ENCODE assay signal across 14 cellular contexts in the genomic region with DNA sequence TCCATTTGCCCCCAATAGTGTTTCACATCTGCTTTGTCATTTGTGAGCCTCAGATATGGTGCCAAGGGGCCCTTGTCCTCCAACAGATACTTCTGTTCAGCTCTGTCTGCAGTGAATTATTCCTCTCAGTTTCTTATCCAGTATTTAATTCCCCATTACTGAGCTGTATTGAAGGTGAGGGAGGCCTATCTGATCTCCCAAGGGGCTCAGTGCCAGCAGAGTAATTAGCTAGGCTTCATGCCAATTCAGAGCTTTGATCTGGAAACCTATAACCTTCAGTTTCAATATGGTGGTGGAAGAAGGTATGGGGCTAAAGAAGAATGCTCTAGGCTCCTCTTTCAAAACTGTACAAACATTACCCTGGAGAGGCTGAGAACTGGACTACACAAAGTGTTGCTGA.
DNase-seq lines count a peak whose midpoint lies in the region; ATAC-seq and TF ChIP-seq lines count a peak whose summit lies in the region.
"Had no signal": no experiment of that assay in that cellular context is flagged by ENCODE, and none has a peak within 500 bp of the region (broad histone marks: within the 10 kb centered on the region; RNA-seq: fewer than 3 reads in every experiment).

No MANE protein-coding gene starts in this region.

- no peak overlapping the region; a peak in 1 of 4 replicates for H3K27ac ChIP-seq in SK-N-SH (ENCODE audit: low read depth in 2 of 2, low read length in 1 of 2)

- CTCF ChIA-PET in SK-N-SH (lab: Yijun Ruan, JAX): no interaction called here

- no peaks in the 10 kb centered on the region for H3K9me2 ChIP-seq in SK-N-SH

- H3K9me3 ChIP-seq in SK-N-SH (no peaks in the 10 kb centered on the region), mucosa of descending colon (no peaks in the 10 kb centered on the region)

- intact Hi-C loops in mucosa of descending colon (cut with DNase I, micrococcal nuclease): no loop called here

- no peak; the same call in 1 of the 2 replicates for TF ChIP-seq RAD21 in SK-N-SH (IDR thresholded peaks at IDR 0.05; ENCODE audit: low read length)

- no peak overlapping the region for H3K4me3 ChIP-seq in SK-N-SH (ENCODE audit: low read depth in 2 of 2, low read length in 1 of 2)
- no peak overlapping the region for H3K4me3 ChIP-seq in mucosa of descending colon

- H3K36me3 ChIP-seq in SK-N-SH (replicated peaks in 1 of 2; ENCODE audit: control insufficient read depth in 1 of 2, insufficient read depth in 2 of 2, low read length in 1 of 2) (no peaks in the 10 kb centered on the region), mucosa of descending colon (ENCODE audit: low read depth) (no peaks in the 10 kb centered on the region)

- H4K20me1 ChIP-seq in SK-N-SH (ENCODE audit: insufficient read depth): no peaks in the 10 kb centered on the region

- H3K27me3 ChIP-seq in SK-N-SH (ENCODE audit: insufficient read depth): no peaks in the 10 kb centered on the region

- peaks cover 0 to 3% of the 10 kb centered on the region in 2 experiments; a peak in 1 of 4 replicates for H3K4me1 ChIP-seq in SK-N-SH (ENCODE audit: control insufficient read depth in 1 of 2, insufficient read depth in 2 of 2, low read depth in 1 of 2, low read length in 1 of 2)
- H3K4me1 ChIP-seq in mucosa of descending colon (ENCODE audit: low read depth): no peaks in the 10 kb centered on the region

- H3F3A ChIP-seq in SK-N-SH (replicated peaks; ENCODE audit: insufficient read depth): no peaks in the 10 kb centered on the region

- POLR2A ChIA-PET in SK-N-SH (lab: Yijun Ruan, JAX): no interaction called here

- TF ChIP-seq CTCF in SK-N-SH (IDR thresholded peaks at IDR 0.05): no peak
- TF ChIP-seq CTCF in mucosa of descending colon (IDR thresholded peaks at IDR 0.05): no peak

- no peaks in the 10 kb centered on the region for H3K79me2 ChIP-seq in SK-N-SH (ENCODE audit: insufficient read depth)

- no peak overlapping the region for H2AFZ ChIP-seq in SK-N-SH (ENCODE audit: low read depth)

- no peak overlapping the region for H3K9ac ChIP-seq in SK-N-SH

- ATAC-seq in SK-N-SH treated with all-trans-retinoic acid at 6 μM for 48 hours (no peak), GM18907 (IDR thresholded peaks at IDR 0.05; ENCODE audit: unreplicated experiment) (no peak), GM18520 (IDR thresholded peaks at IDR 0.05; ENCODE audit: unreplicated experiment) (no peak), mucosa of descending colon (no peak)
- no peak for ATAC-seq in stimulated activated naive CD8-positive, alpha-beta T cell treated with anti-CD3 and anti-CD28 coated beads, Interleukin-15, Interleukin-2, amounts not matched to agents 100 U/mL and 50 U/mL, for 24 hours
- ATAC-seq: PC-3 had no signal

- TF ChIP-seq EP300 in SK-N-SH (IDR thresholded peaks at IDR 0.05; ENCODE audit: borderline replicate concordance in 1 of 2, low read depth in 1 of 2, low read length in 1 of 2): no peak

- no peak overlapping the region for H3K4me2 ChIP-seq in SK-N-SH

- peak; percentile 31 for DNase-seq in SK-N-SH
- DNase-seq in NCI-H1105 treated with DMSO at 0.1 percent for 48 hours (lab: John Stamatoyannopoulos, UW): peak; percentile 93
- DNase-seq in NCI-H2171 treated with DMSO at 0.1 percent for 48 hours (lab: John Stamatoyannopoulos, UW): peak; percentile 91
- no peak for DNase-seq in stimulated activated naive CD8-positive, alpha-beta T cell treated with anti-CD3 and anti-CD28 coated beads, Interleukin-15, Interleukin-2, amounts not matched to agents 100 U/mL and 50 U/mL, for 24 hours
- DNase-seq in mucosa of descending colon: no peak
- DNase-seq: AML-193; CD4-positive, CD25-positive, alpha-beta regulatory T cell; KBM-7; NCI-H1048; PC-3; T-helper 1 cell had no signal

TF ChIP-seq in SK-N-SH, 30 proteins besides CTCF, POLR2A, EP300 and RAD21:
- TF ChIP-seq CHD2 (IDR thresholded peaks at IDR 0.05; ENCODE audit: low read length, partially characterized antibody) (no peak), GATA2 (CRISPR knock-in tag; IDR thresholded peaks at IDR 0.05) (peak; percentile 52; the same call in 1 of the 2 replicates)

TF ChIP-seq in SK-N-SH treated with all-trans-retinoic acid at 6 μM for 48 hours, 23 proteins besides CTCF, POLR2A, EP300 and RAD21:
- TF ChIP-seq ARNTL (CRISPR knock-in tag; IDR thresholded peaks at IDR 0.05; ENCODE audit: borderline replicate concordance, low read depth): no peak
- no peak for TF ChIP-seq ZC3H10 (CRISPR knock-in tag; IDR thresholded peaks at IDR 0.05)
- TF ChIP-seq BACH2 (CRISPR knock-in tag; IDR thresholded peaks at IDR 0.05; ENCODE audit: borderline replicate concordance): no peak
- no peak for TF ChIP-seq ESRRG (CRISPR knock-in tag; IDR thresholded peaks at IDR 0.05)
- TF ChIP-seq, protein P1, sequence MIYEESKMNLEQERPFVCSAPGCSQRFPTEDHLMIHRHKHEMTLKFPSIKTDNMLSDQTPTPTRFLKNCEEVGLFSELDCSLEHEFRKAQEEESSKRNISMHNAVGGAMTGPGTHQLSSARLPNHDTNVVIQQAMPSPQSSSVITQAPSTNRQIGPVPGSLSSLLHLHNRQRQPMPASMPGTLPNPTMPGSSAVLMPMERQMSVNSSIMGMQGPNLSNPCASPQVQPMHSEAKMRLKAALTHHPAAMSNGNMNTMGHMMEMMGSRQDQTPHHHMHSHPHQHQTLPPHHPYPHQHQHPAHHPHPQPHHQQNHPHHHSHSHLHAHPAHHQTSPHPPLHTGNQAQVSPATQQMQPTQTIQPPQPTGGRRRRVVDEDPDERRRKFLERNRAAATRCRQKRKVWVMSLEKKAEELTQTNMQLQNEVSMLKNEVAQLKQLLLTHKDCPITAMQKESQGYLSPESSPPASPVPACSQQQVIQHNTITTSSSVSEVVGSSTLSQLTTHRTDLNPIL (CRISPR knock-in tag; IDR thresholded peaks at IDR 0.05; ENCODE audit: low read depth): no peak
- TF ChIP-seq CSDC2 (CRISPR knock-in tag; IDR thresholded peaks at IDR 0.05): no peak
- TF ChIP-seq, protein P2, sequence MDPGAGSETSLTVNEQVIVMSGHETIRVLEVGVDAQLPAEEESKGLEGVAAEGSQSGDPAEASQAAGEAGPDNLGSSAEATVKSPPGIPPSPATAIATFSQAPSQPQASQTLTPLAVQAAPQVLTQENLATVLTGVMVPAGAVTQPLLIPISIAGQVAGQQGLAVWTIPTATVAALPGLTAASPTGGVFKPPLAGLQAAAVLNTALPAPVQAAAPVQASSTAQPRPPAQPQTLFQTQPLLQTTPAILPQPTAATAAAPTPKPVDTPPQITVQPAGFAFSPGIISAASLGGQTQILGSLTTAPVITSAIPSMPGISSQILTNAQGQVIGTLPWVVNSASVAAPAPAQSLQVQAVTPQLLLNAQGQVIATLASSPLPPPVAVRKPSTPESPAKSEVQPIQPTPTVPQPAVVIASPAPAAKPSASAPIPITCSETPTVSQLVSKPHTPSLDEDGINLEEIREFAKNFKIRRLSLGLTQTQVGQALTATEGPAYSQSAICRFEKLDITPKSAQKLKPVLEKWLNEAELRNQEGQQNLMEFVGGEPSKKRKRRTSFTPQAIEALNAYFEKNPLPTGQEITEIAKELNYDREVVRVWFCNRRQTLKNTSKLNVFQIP (CRISPR knock-in tag; IDR thresholded peaks at IDR 0.05; ENCODE audit: borderline replicate concordance, low read depth): no peak
- no peak for TF ChIP-seq ZNF70 (CRISPR knock-in tag; IDR thresholded peaks at IDR 0.05)

Comparison
In these comparisons a context has a peak if more than half of its experiments do, and no peak if none do; other contexts are left out.
1. DNase-seq: peak in SK-N-SH (single experiment), NCI-H1105 treated with DMSO at 0.1 percent for 48 hours (single experiment) and NCI-H2171 treated with DMSO at 0.1 percent for 48 hours (single experiment); none in stimulated activated naive CD8-positive, alpha-beta T cell treated with anti-CD3 and anti-CD28 coated beads, Interleukin-15, Interleukin-2, amounts not matched to agents 100 U/mL and 50 U/mL, for 24 hours (single experiment) and mucosa of descending colon (0 of 3).